Comparison of ENCODE assay signal across 1 cellular context in the genomic region with DNA sequence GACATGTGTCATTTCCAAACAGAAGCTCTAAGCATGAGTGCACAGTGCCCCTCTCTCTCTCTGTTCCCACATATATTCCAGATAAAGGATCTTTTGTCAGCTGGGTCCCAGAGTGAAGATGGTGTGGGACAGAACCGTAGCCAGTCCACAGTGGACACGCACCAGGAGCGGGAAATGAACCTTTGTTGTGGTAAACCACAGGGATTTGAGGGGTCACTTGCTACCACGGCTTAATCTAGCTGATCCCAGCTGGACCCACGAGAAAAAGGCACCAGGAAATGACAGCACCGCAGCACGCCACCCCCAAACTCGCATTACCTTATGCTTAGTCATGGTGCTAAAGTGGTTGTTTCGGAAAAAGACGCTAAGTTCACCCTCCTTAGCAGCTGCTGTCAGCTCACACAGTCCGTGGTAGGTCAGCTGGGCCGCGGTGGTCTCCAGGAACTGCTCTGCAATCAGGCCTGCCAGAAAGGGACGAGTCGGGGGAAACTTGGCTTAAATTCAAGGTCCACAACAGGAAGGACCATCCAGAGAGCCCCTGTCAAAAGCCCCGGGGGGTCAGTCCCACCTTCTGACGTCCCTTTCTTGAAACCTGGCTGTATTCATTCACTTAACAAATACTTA.
TF ChIP-seq lines count a peak whose summit lies in the region.

No MANE protein-coding gene starts in this region.

TF ChIP-seq in K562, 482 proteins besides CTCF, POLR2A, EP300 and RAD21 (continued from another document and continues in another):
- TF ChIP-seq, protein P1, sequence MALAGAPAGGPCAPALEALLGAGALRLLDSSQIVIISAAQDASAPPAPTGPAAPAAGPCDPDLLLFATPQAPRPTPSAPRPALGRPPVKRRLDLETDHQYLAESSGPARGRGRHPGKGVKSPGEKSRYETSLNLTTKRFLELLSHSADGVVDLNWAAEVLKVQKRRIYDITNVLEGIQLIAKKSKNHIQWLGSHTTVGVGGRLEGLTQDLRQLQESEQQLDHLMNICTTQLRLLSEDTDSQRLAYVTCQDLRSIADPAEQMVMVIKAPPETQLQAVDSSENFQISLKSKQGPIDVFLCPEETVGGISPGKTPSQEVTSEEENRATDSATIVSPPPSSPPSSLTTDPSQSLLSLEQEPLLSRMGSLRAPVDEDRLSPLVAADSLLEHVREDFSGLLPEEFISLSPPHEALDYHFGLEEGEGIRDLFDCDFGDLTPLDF (CRISPR knock-in tag; IDR thresholded peaks at IDR 0.05), result no peak
- TF ChIP-seq SPI1 (IDR thresholded peaks at IDR 0.05; ENCODE audit: borderline replicate concordance, low read depth, low read length) (no peak), ZFP1 (CRISPR knock-in tag; IDR thresholded peaks at IDR 0.05) (no peak), ZBTB8A (IDR thresholded peaks at IDR 0.05; ENCODE audit: partially characterized antibody) (no peak), TAF7 (tag; IDR thresholded peaks at IDR 0.05) (no peak), COPS2 (conservative IDR thresholded peaks at IDR 0.05) (no peak), ZNF695 (CRISPR knock-in tag; IDR thresholded peaks at IDR 0.05) (no peak), ZNF133 (CRISPR knock-in tag; IDR thresholded peaks at IDR 0.05) (no peak), ZNF232 (CRISPR knock-in tag; IDR thresholded peaks at IDR 0.05) (no peak), CXXC5 (CRISPR knock-in tag; IDR thresholded peaks at IDR 0.05) (peak; percentile 89), HDGF (IDR thresholded peaks at IDR 0.05) (no peak), KDM2B (CRISPR knock-in tag; IDR thresholded peaks at IDR 0.05) (no peak), HNRNPH1 (optimal IDR thresholded peaks at IDR 0.05; ENCODE audit: low read depth, low read length) (no peak), CREM (IDR thresholded peaks at IDR 0.05; ENCODE audit: low read depth) (peak; percentile 73), TBP (optimal IDR thresholded peaks at IDR 0.05; ENCODE audit: low read depth, low read length) (no peak), MCM7 (IDR thresholded peaks at IDR 0.05) (no peak), ZC3H8 (IDR thresholded peaks at IDR 0.05) (no peak), ZNF668 (CRISPR knock-in tag; IDR thresholded peaks at IDR 0.05) (0 out of 2 replicates have a peak, but pooled peaks have one; percentile 31), ZKSCAN1 (IDR thresholded peaks at IDR 0.05; ENCODE audit: low read depth, low read length) (no peak), PRPF4 (IDR thresholded peaks at IDR 0.05; ENCODE audit: insufficient read depth, low read depth, low read length, poor library complexity, severe bottlenecking) (no peak), PHF8 (IDR thresholded peaks at IDR 0.05; ENCODE audit: borderline replicate concordance, low read length) (peak; percentile 26; the same call in 1 of the 2 replicates), RBM17 (IDR thresholded peaks at IDR 0.05; ENCODE audit: borderline replicate concordance, low read depth, low read length) (no peak), MAZ (CRISPR knock-in tag; conservative IDR thresholded peaks at IDR 0.05 in 1 of 2, IDR thresholded peaks at IDR 0.05 in 1 of 2) (0 out of 4 replicates have a peak, but pooled peaks have one; percentile 30 to 44), U2AF1 (optimal IDR thresholded peaks at IDR 0.05; ENCODE audit: low read depth, low read length) (no peak), GATAD2B (IDR thresholded peaks at IDR 0.05; ENCODE audit: borderline replicate concordance) (no peak), JUN (IDR thresholded peaks at IDR 0.05; ENCODE audit: borderline replicate concordance, low read depth, low read length) (peak; percentile 74; the same call in 1 of the 2 replicates), JUN (CRISPR knock-in tag; IDR thresholded peaks at IDR 0.05; ENCODE audit: borderline replicate concordance) (no peak), SIN3A (IDR thresholded peaks at IDR 0.05; ENCODE audit: borderline replicate concordance in 2 of 2, control insufficient read depth in 1 of 2, low read depth in 2 of 2, low read length in 2 of 2) (no peak), SMAD2 (IDR thresholded peaks at IDR 0.05; ENCODE audit: low read depth, low read length) (no peak), SMAD3 (CRISPR knock-in tag; conservative IDR thresholded peaks at IDR 0.05) (peak; percentile 42; the same call in 1 of the 2 replicates), POLR2AphosphoS2 (IDR thresholded peaks at IDR 0.05; ENCODE audit: low read length) (no peak), HMG20A (CRISPR knock-in tag; conservative IDR thresholded peaks at IDR 0.05) (no peak), KDM4B (IDR thresholded peaks at IDR 0.05; ENCODE audit: borderline replicate concordance in 2 of 2, low read depth in 1 of 2) (no peak), ZSCAN29 (IDR thresholded peaks at IDR 0.05) (no peak), ZNF507 (tag; conservative IDR thresholded peaks at IDR 0.05) (no peak), HSF4 (CRISPR knock-in tag; IDR thresholded peaks at IDR 0.05; ENCODE audit: borderline replicate concordance) (no peak), TEAD2 (tag; IDR thresholded peaks at IDR 0.05) (no peak), PRMT5 (CRISPR knock-in tag; IDR thresholded peaks at IDR 0.05) (no peak), ZNF184 (CRISPR knock-in tag; IDR thresholded peaks at IDR 0.05) (no peak), BDP1 (IDR thresholded peaks at IDR 0.05; ENCODE audit: insufficient read depth, insufficient read length) (no peak)
- TF ChIP-seq, protein P2, sequence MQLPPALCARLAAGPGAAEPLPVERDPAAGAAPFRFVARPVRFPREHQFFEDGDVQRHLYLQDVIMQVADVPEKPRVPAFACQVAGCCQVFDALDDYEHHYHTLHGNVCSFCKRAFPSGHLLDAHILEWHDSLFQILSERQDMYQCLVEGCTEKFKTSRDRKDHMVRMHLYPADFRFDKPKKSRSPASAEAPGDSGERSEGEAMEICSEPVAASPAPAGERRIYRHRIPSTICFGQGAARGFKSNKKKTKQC (CRISPR knock-in tag; IDR thresholded peaks at IDR 0.05), result no peak
- TF ChIP-seq, protein P3, sequence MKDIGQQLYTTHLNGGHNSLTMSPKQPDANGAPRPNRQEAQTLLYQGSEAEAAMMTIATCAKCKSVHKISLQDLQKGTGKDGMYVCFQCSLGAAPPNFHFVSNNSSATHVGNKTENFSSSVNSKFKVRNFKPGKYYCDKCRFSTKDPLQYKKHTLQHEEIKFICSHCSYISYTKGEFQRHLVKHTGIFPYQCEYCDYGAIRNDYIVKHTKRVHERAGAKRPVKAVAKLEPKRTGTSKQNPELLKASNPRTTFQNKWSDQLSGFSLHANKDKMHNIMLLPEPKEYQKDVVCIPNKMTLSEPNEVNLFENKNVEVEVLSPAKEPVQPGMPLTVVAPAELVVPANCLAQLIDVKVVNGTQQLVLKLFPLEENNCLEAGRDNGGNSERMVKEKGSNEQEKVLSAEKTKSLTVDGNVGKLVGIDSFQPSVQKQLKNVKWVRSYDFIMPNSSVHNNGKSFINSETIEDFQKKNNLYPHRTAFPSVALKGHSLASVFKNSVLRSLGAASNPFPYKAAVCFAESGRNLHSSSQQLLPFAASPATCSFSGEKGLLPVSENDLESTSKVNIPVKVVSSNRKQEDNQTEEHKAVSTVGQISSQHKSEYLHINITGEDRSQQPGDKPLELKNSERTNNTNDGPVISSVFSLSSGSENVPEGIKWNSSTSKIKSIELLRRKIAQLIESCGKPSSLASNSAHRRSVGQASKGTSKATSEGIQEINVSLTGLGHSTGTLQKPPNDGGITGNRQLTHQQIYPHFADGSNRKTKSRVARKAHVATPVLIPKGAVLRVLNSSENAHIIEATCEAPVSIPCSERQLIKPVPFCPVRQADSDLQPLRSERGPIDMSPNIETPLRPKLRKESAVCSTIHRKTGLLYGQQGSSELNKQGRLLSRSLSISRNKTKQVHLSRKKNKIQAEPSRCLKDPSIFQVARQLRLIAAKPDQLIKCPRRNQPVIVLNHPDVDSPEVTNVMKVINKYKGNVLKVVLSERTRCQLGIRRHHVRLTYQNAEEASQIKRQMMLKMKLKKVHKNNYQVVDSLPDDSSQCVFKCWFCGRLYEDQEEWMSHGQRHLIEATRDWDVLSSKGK (CRISPR knock-in tag; IDR thresholded peaks at IDR 0.05), result no peak
- TF ChIP-seq, protein P4, sequence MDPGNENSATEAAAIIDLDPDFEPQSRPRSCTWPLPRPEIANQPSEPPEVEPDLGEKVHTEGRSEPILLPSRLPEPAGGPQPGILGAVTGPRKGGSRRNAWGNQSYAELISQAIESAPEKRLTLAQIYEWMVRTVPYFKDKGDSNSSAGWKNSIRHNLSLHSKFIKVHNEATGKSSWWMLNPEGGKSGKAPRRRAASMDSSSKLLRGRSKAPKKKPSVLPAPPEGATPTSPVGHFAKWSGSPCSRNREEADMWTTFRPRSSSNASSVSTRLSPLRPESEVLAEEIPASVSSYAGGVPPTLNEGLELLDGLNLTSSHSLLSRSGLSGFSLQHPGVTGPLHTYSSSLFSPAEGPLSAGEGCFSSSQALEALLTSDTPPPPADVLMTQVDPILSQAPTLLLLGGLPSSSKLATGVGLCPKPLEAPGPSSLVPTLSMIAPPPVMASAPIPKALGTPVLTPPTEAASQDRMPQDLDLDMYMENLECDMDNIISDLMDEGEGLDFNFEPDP (CRISPR knock-in tag; IDR thresholded peaks at IDR 0.05), result no peak
- TF ChIP-seq, protein P5, sequence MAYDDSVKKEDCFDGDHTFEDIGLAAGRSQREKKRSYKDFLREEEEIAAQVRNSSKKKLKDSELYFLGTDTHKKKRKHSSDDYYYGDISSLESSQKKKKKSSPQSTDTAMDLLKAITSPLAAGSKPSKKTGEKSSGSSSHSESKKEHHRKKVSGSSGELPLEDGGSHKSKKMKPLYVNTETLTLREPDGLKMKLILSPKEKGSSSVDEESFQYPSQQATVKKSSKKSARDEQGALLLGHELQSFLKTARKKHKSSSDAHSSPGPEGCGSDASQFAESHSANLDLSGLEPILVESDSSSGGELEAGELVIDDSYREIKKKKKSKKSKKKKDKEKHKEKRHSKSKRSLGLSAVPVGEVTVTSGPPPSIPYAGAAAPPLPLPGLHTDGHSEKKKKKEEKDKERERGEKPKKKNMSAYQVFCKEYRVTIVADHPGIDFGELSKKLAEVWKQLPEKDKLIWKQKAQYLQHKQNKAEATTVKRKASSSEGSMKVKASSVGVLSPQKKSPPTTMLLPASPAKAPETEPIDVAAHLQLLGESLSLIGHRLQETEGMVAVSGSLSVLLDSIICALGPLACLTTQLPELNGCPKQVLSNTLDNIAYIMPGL (CRISPR knock-in tag; IDR thresholded peaks at IDR 0.05), result no peak
- TF ChIP-seq, protein P6, sequence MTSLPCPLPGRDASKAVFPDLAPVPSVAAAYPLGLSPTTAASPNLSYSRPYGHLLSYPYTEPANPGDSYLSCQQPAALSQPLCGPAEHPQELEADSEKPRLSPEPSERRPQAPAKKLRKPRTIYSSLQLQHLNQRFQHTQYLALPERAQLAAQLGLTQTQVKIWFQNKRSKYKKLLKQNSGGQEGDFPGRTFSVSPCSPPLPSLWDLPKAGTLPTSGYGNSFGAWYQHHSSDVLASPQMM (CRISPR knock-in tag; IDR thresholded peaks at IDR 0.05), result no peak
- TF ChIP-seq, protein P7, sequence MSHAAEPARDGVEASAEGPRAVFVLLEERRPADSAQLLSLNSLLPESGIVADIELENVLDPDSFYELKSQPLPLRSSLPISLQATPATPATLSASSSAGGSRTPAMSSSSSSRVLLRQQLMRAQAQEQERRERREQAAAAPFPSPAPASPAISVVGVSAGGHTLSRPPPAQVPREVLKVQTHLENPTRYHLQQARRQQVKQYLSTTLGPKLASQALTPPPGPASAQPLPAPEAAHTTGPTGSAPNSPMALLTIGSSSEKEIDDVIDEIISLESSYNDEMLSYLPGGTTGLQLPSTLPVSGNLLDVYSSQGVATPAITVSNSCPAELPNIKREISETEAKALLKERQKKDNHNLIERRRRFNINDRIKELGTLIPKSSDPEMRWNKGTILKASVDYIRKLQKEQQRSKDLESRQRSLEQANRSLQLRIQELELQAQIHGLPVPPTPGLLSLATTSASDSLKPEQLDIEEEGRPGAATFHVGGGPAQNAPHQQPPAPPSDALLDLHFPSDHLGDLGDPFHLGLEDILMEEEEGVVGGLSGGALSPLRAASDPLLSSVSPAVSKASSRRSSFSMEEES (CRISPR knock-in tag; IDR thresholded peaks at IDR 0.05), result no peak
- TF ChIP-seq, protein P8, sequence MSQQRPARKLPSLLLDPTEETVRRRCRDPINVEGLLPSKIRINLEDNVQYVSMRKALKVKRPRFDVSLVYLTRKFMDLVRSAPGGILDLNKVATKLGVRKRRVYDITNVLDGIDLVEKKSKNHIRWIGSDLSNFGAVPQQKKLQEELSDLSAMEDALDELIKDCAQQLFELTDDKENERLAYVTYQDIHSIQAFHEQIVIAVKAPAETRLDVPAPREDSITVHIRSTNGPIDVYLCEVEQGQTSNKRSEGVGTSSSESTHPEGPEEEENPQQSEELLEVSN (IDR thresholded peaks at IDR 0.05; ENCODE audit: borderline replicate concordance in 1 of 2, extremely low read depth in 1 of 2, insufficient read depth in 1 of 2, insufficient read length in 1 of 2, low read depth in 1 of 2, low read length in 1 of 2, poor library complexity in 1 of 2, severe bottlenecking in 1 of 2), result peak in 1 of 2 experiments; percentile 48
- TF ChIP-seq, protein P9, sequence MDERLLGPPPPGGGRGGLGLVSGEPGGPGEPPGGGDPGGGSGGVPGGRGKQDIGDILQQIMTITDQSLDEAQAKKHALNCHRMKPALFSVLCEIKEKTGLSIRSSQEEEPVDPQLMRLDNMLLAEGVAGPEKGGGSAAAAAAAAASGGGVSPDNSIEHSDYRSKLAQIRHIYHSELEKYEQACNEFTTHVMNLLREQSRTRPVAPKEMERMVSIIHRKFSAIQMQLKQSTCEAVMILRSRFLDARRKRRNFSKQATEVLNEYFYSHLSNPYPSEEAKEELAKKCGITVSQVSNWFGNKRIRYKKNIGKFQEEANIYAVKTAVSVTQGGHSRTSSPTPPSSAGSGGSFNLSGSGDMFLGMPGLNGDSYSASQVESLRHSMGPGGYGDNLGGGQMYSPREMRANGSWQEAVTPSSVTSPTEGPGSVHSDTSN (CRISPR knock-in tag; IDR thresholded peaks at IDR 0.05; ENCODE audit: low read depth), result no peak
- TF ChIP-seq, protein P9 (tag; conservative IDR thresholded peaks at IDR 0.05; ENCODE audit: low read depth), result no peak
- TF ChIP-seq, protein P10, sequence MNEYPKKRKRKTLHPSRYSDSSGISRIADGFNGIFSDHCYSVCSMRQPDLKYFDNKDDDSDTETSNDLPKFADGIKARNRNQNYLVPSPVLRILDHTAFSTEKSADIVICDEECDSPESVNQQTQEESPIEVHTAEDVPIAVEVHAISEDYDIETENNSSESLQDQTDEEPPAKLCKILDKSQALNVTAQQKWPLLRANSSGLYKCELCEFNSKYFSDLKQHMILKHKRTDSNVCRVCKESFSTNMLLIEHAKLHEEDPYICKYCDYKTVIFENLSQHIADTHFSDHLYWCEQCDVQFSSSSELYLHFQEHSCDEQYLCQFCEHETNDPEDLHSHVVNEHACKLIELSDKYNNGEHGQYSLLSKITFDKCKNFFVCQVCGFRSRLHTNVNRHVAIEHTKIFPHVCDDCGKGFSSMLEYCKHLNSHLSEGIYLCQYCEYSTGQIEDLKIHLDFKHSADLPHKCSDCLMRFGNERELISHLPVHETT (CRISPR knock-in tag; conservative IDR thresholded peaks at IDR 0.05 in 1 of 2, IDR thresholded peaks at IDR 0.05 in 1 of 2), result no peak; a peak in 1 of 4 replicates
